In the genomic region with DNA sequence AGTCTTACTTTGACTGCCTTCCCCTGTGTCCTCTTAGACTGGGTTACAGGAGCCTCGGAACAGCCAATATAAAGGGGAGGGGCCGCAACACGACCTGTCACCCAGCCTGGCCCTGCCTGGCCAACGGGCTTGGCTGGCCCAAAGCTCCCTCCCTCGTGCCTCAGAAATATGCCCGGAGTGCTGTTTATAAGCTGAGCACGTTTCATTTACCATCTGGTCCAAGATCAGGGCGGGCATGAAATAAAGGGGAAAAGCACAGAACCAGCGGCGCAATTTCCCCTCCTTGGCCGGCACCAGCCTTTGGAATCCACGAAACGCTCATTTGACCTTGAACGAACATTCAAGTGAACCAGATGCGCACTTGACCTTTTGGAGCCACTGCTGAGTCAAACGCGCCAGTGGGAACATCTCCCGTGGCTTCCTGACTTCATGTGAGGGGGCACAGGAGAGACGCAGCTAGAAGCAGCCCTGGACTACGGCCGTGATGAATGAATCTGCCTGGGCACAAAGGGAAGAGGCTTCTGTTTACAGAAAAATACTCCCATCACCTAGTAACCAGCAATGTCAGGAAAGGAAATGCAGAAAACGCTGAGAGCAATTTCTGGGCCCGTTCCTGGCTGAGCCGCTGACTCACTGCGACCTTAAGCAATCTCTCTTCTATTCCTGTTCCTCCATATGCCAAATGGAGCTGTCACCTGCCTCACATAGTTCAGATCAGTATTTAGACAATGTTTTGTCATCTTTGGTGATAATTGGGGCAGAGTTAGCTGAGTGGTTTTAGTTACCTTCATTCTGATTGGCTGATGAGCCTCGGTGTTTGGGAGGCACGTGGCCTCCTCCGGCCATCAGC, we compare ENCODE assay signal across 8 cellular contexts. TPM values are rescaled to one million over a fixed set of nuclear protein-coding genes. Genes with fewer than 3 reads are reported as not detected.
DNase-seq lines count a peak whose midpoint lies in the region; ATAC-seq lines count a peak whose summit lies in the region.

No MANE protein-coding gene starts in this region.

- 6 to 10% methylated on average over 28 of the region's 28 CpGs for WGBS in aorta, 2 donors

- no peak overlapping the region for H3K27ac ChIP-seq in HUES6 (ENCODE audit: low read depth, low read length)
- peak overlapping the region; percentile 98 for H3K27ac ChIP-seq in muscle layer of duodenum (ENCODE audit: low read length)
- H3K27ac ChIP-seq in aorta (ENCODE audit: low read depth in 1 of 2, low read length in 2 of 2): peak overlapping the region; percentile 76 to 88

- intact Hi-C loops in aorta (cut with DNase I): loop anchor here (2.0 to 10.0 kb wide), 3 partner anchors 54 to 218 kb away; a partner anchor contains a TSS

- H3K4me1 ChIP-seq in HUES6 (ENCODE audit: control insufficient read depth, insufficient read depth, low read length) (peaks cover 29% of the 10 kb centered on the region), muscle layer of duodenum (ENCODE audit: control insufficient read depth in 1 of 2, insufficient read depth in 2 of 2, low read length in 2 of 2) (peaks cover 46 to 49% of the 10 kb centered on the region in 2 donors), aorta (ENCODE audit: control insufficient read depth in 1 of 2, insufficient read depth in 2 of 2, low read length in 2 of 2) (peaks cover 3 to 5% of the 10 kb centered on the region in 2 donors)

- DNase-seq in AG20443 (ENCODE audit: low spot score): peak; percentile 87
- DNase-seq in SKM-1 treated with dmso at 0.1 percent for 144 hours (lab: John Stamatoyannopoulos, UW; ENCODE audit: unreplicated experiment): peak; percentile 93
- DNase-seq in aorta: peak; percentile 90 to 92

- no peak overlapping the region for H3K4me3 ChIP-seq in HUES6 (ENCODE audit: low read depth, low read length)
- H3K4me3 ChIP-seq in muscle layer of duodenum (ENCODE audit: low read depth in 1 of 2, low read length in 2 of 2): peak overlapping the region; percentile 17 to 45
- no peak overlapping the region for H3K4me3 ChIP-seq in aorta (ENCODE audit: low read length in 2 of 2)

- H3K27me3 ChIP-seq in HUES6 (ENCODE audit: control insufficient read depth, insufficient read depth, low read length) (no peaks in the 10 kb centered on the region), muscle layer of duodenum (ENCODE audit: low read depth, low read length) (no peaks in the 10 kb centered on the region), aorta (ENCODE audit: control insufficient read depth in 1 of 2, insufficient read depth in 2 of 2, low read length in 1 of 2) (no peaks in the 10 kb centered on the region)

- ATAC-seq in esophagus mucosa: peak; percentile 88
- ATAC-seq in aorta (ENCODE audit: low FRiP score): peak; percentile 88
- no peak for ATAC-seq in GM19351 (IDR thresholded peaks at IDR 0.05; ENCODE audit: unreplicated experiment)
- no peak for ATAC-seq in HG02973 (IDR thresholded peaks at IDR 0.05; ENCODE audit: unreplicated experiment)

- H3K9ac ChIP-seq in HUES6 (ENCODE audit: low read length): peak overlapping the region; percentile 49

- H3K9me3 ChIP-seq in HUES6 (ENCODE audit: control insufficient read depth, insufficient read depth, low read depth, low read length): no peaks in the 10 kb centered on the region
- H3K9me3 ChIP-seq in muscle layer of duodenum (ENCODE audit: control insufficient read depth in 1 of 2, low read length in 2 of 2): no peaks in the 10 kb centered on the region
- no peaks in the 10 kb centered on the region for H3K9me3 ChIP-seq in aorta (ENCODE audit: control insufficient read depth, low read length)

- H3K36me3 ChIP-seq in HUES6 (ENCODE audit: control insufficient read depth, insufficient read depth, low read length) (no peaks in the 10 kb centered on the region), muscle layer of duodenum (ENCODE audit: control insufficient read depth in 1 of 2, insufficient read depth in 2 of 2, low read length in 2 of 2) (no peaks in the 10 kb centered on the region), aorta (ENCODE audit: control insufficient read depth in 1 of 2, insufficient read depth in 2 of 2, low read length in 1 of 2) (no peaks in the 10 kb centered on the region)

RNA-seq across cellular contexts. Expression of a gene that starts 53.3 kb away (rescaled TPM):
- total RNA-seq in esophagus mucosa (4.5 TPM), aorta (10 to 100 TPM; 16.6 to 26.1 TPM)
- polyA plus RNA-seq in aorta: 10 to 100 TPM in 1 of 2 donors, 1 to 10 TPM in 1; 6.5 to 12.6 TPM

Comparison
In these comparisons a context has a peak if more than half of its experiments do, and no peak if none do; other contexts are left out.
1. H3K4me3 ChIP-seq: peak in muscle layer of duodenum (2 of 2); none in HUES6 (single experiment) and aorta (0 of 2).
2. ATAC-seq: peak in esophagus mucosa (single experiment) and aorta (single experiment); none in GM19351 (single experiment) and HG02973 (single experiment).
3. Peak in every context shown above with its lines, with median percentiles within 50 percentile points of each other: DNase-seq.